Comparison of ENCODE assay signal across 1 cellular context in genomic region chr2:96789245-96789617, GRCh38.
TF ChIP-seq lines count a peak whose summit lies in the region.

No MANE protein-coding gene starts in this region.

TF ChIP-seq in A549, 52 proteins besides CTCF, POLR2A, EP300 and RAD21 (continued from another document):
- no peak for TF ChIP-seq PBX3 (IDR thresholded peaks at IDR 0.05)
- no peak for TF ChIP-seq POLR2AphosphoS2 (conservative IDR thresholded peaks at IDR 0.05; ENCODE audit: low read length)
- TF ChIP-seq, protein P1, sequence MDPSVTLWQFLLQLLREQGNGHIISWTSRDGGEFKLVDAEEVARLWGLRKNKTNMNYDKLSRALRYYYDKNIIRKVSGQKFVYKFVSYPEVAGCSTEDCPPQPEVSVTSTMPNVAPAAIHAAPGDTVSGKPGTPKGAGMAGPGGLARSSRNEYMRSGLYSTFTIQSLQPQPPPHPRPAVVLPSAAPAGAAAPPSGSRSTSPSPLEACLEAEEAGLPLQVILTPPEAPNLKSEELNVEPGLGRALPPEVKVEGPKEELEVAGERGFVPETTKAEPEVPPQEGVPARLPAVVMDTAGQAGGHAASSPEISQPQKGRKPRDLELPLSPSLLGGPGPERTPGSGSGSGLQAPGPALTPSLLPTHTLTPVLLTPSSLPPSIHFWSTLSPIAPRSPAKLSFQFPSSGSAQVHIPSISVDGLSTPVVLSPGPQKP (IDR thresholded peaks at IDR 0.05; ENCODE audit: low read depth, low read length): no peak
